Comparison of ENCODE assay signal across 20 cellular contexts in genomic region chr7:142806957-142807356, GRCh38.
DNase-seq lines count a peak whose midpoint lies in the region; ATAC-seq and TF ChIP-seq lines count a peak whose summit lies in the region.
"Had no signal": no experiment of that assay in that cellular context is flagged by ENCODE, and none has a peak within 500 bp of the region (broad histone marks: within the 10 kb centered on the region; RNA-seq: fewer than 3 reads in every experiment).

No MANE protein-coding gene starts in this region.

- peaks cover 27% of the 10 kb centered on the region for H3F3A ChIP-seq in SU-DHL-6 (ENCODE audit: insufficient read depth)

- peak overlapping the region; percentile 62 for H3K4me2 ChIP-seq in SU-DHL-6 (ENCODE audit: low read depth, low read length, poor library complexity, severe bottlenecking)

- peaks cover 36% of the 10 kb centered on the region for H3K36me3 Mint-ChIP-seq in activated T-cell treated with anti-CD3 and anti-CD28 coated beads, Interleukin-2, amount 50 U/mL, for 24 hours (ENCODE audit: low read depth)
- H3K36me3 Mint-ChIP-seq in stimulated activated naive B cell treated with anti-CD40 and anti-IgM and Interleukin-4, amounts not matched to agents 10 μg/mL and 1 μg/mL and 100 μg/mL, for 72 hours = peaks cover 29 to 35% of the 10 kb centered on the region in 2 donors
- H3K36me3 Mint-ChIP-seq: brain had no signal

- H3K27me3 ChIP-seq in SU-DHL-6 (ENCODE audit: low read length) = no peaks in the 10 kb centered on the region
- no peaks in the 10 kb centered on the region for H3K27me3 ChIP-seq in brain microvascular endothelial cell (replicated peaks)

- H3K79me2 ChIP-seq in SU-DHL-6 (ENCODE audit: insufficient read depth, low read length) = no peaks in the 10 kb centered on the region

- peak overlapping the region; percentile 70 for H3K4me3 Mint-ChIP-seq in activated T-cell treated with anti-CD3 and anti-CD28 coated beads, Interleukin-2, amount 50 U/mL, for 24 hours
- peak overlapping the region in 1 of 2 donors; percentile 41 for H3K4me3 Mint-ChIP-seq in stimulated activated naive B cell treated with anti-CD40 and anti-IgM and Interleukin-4, amounts not matched to agents 10 μg/mL and 1 μg/mL and 100 μg/mL, for 72 hours
- H3K4me3 Mint-ChIP-seq: brain had no signal

- TF ChIP-seq CTCF in SU-DHL-6 (IDR thresholded peaks at IDR 0.05; ENCODE audit: insufficient read depth, low read length, poor library complexity, severe bottlenecking) = no peak
- TF ChIP-seq CTCF in brain microvascular endothelial cell (IDR thresholded peaks at IDR 0.05; ENCODE audit: low read depth, low read length, missing control alignments) = no peak

- no peaks in the 10 kb centered on the region for H3K9me2 ChIP-seq in SU-DHL-6 (replicated peaks; ENCODE audit: insufficient read depth, low read length)

- no peaks in the 10 kb centered on the region for H3K9me3 ChIP-seq in SU-DHL-6 (ENCODE audit: insufficient read depth, low read length)
- H3K9me3 ChIP-seq: thoracic aorta had no signal

- H4K20me1 ChIP-seq in SU-DHL-6 (ENCODE audit: low read depth, low read length) = no peaks in the 10 kb centered on the region

- H2AFZ ChIP-seq in SU-DHL-6 (ENCODE audit: low read depth, low read length, severe bottlenecking) = peak overlapping the region; percentile 43

- peak overlapping the region; percentile 52; the same call in 1 of the 2 replicates for H3K9ac ChIP-seq in SU-DHL-6 (ENCODE audit: low read length)

- peaks cover 98% of the 10 kb centered on the region for H3K4me1 Mint-ChIP-seq in activated T-cell treated with anti-CD3 and anti-CD28 coated beads, Interleukin-2, amount 50 U/mL, for 24 hours (ENCODE audit: low read depth)
- peaks cover 75 to 96% of the 10 kb centered on the region in 2 donors for H3K4me1 Mint-ChIP-seq in stimulated activated naive B cell treated with anti-CD40 and anti-IgM and Interleukin-4, amounts not matched to agents 10 μg/mL and 1 μg/mL and 100 μg/mL, for 72 hours

- no peak for DNase-seq in activated T-cell treated with anti-CD3 and anti-CD28 coated beads, Interleukin-2, amount 50 U/mL, for 24 hours
- no peak for DNase-seq in activated T-cell treated with anti-CD3 and anti-CD28 coated beads for 4 hours
- no peak for DNase-seq in brain microvascular endothelial cell
- DNase-seq in stimulated activated naive B cell treated with anti-CD40 and anti-IgM and Interleukin-4, amounts not matched to agents 10 μg/mL and 1 μg/mL and 100 μg/mL, for 72 hours = no peak
- DNase-seq in retina = no peak
- DNase-seq in stimulated activated CD4-positive, alpha-beta T cell treated with anti-CD3 and anti-CD28 coated beads, Interleukin-1b, Interleukin-23, amount 100 ng/mL, for 48 hours = no peak
- DNase-seq: ACHN, Calu3, dorsolateral prefrontal cortex, GDM1, hippocampal formation, Karpas-422, left cardiac atrium, NCI-H146, NCI-H345 had no signal

- H3K27ac ChIP-seq in SU-DHL-6 (ENCODE audit: low read depth, low read length) = peak overlapping the region; percentile 94
- peak overlapping the region; percentile 92 for H3K27ac ChIP-seq in brain microvascular endothelial cell
- H3K27ac ChIP-seq: dorsolateral prefrontal cortex, SK-N-MC, thoracic aorta had no signal

- H3K27ac Mint-ChIP-seq in activated T-cell treated with anti-CD3 and anti-CD28 coated beads, Interleukin-2, amount 50 U/mL, for 24 hours = peak overlapping the region; percentile 99
- peak overlapping the region; percentile 99 for H3K27ac Mint-ChIP-seq in stimulated activated naive B cell treated with anti-CD40 and anti-IgM and Interleukin-4, amounts not matched to agents 10 μg/mL and 1 μg/mL and 100 μg/mL, for 72 hours
- H3K27ac Mint-ChIP-seq: brain had no signal

- no peak overlapping the region for H3K4me3 ChIP-seq in SU-DHL-6 (ENCODE audit: insufficient read depth, low read length, poor library complexity, severe bottlenecking)
- H3K4me3 ChIP-seq in brain microvascular endothelial cell (ENCODE audit: low read depth, low read length) = no peak overlapping the region
- H3K4me3 ChIP-seq: dorsolateral prefrontal cortex, SK-N-MC, thoracic aorta had no signal

- H3K36me3 ChIP-seq in SU-DHL-6 (ENCODE audit: low read length) (no peaks in the 10 kb centered on the region), brain microvascular endothelial cell (replicated peaks) (peaks cover 9% of the 10 kb centered on the region)
- H3K36me3 ChIP-seq: thoracic aorta had no signal

- in situ Hi-C loops in brain microvascular endothelial cell (cut with HindIII; ENCODE audit: low pct_ligation_motif_present, low sequenced_read_pairs) = no loop called here

- H3K9me3 Mint-ChIP-seq in activated T-cell treated with anti-CD3 and anti-CD28 coated beads, Interleukin-2, amount 50 U/mL, for 24 hours = no peaks in the 10 kb centered on the region
- peaks cover 5 to 6% of the 10 kb centered on the region in 2 donors for H3K9me3 Mint-ChIP-seq in stimulated activated naive B cell treated with anti-CD40 and anti-IgM and Interleukin-4, amounts not matched to agents 10 μg/mL and 1 μg/mL and 100 μg/mL, for 72 hours

- no peaks in the 10 kb centered on the region for H3K27me3 Mint-ChIP-seq in activated T-cell treated with anti-CD3 and anti-CD28 coated beads, Interleukin-2, amount 50 U/mL, for 24 hours
- H3K27me3 Mint-ChIP-seq in stimulated activated naive B cell treated with anti-CD40 and anti-IgM and Interleukin-4, amounts not matched to agents 10 μg/mL and 1 μg/mL and 100 μg/mL, for 72 hours = no peaks in the 10 kb centered on the region

- no peak for ATAC-seq in stimulated activated naive B cell treated with anti-CD40 and anti-IgM and Interleukin-4, amounts not matched to agents 10 μg/mL and 1 μg/mL and 100 μg/mL, for 72 hours (replicated peaks)
- no peak for ATAC-seq in HG03520 (IDR thresholded peaks at IDR 0.05; ENCODE audit: unreplicated experiment)
- ATAC-seq: left cardiac atrium had no signal
